Comparison of ENCODE assay signal across 9 cellular contexts in the genomic region with DNA sequence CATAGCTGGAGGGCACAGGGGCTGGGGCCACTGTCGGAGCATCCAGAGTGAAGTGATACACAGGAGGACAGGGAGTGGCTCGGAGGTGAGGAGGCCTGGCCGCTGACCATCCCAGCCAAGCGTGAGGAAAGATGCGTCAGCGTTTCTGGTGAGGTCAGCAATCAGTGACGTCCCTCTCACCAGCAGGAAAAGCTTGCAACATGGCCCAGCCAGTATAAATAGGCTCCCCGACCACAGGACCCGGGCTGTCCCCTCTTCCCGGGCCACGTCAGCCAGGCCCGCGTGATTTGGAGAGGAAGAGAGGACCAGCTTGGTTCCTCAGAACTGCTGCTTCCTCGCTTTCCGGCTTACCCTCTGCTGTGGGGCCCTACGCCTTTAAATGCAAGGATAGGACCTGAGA. TPM values are rescaled to one million over a fixed set of nuclear protein-coding genes. Genes with fewer than 3 reads are reported as not detected.
A peak's percentile ranks its signal among the peaks of the same experiment; 100 is the strongest.
DNase-seq lines count a peak whose midpoint lies in the region; ATAC-seq and TF ChIP-seq lines count a peak whose summit lies in the region.
"Had no signal": no experiment of that assay in that cellular context is flagged by ENCODE, and none has a peak within 500 bp of the region (broad histone marks: within the 10 kb centered on the region; RNA-seq: fewer than 3 reads in every experiment).

No MANE protein-coding gene starts in this region.

- TF ChIP-seq CTCF in right lobe of liver (IDR thresholded peaks at IDR 0.05) (no peak), tibial artery (IDR thresholded peaks at IDR 0.05) (no peak), GM10266 (IDR thresholded peaks at IDR 0.05; ENCODE audit: control insufficient read depth, insufficient read depth, low read depth, missing control alignments) (no peak)

- peak; percentile 85 to 91 for DNase-seq in NOMO-1 (lab: John Stamatoyannopoulos, UW; ENCODE audit: unreplicated experiment in 2 of 2)
- peak; percentile 77 to 89 (median 80) for DNase-seq in right lobe of liver
- DNase-seq in tibial artery: peak; percentile 83 to 89
- no peak for DNase-seq in GM10266 (ENCODE audit: extremely low spot score)
- DNase-seq in ACHN: no peak
- DNase-seq: activated T-cell treated with anti-CD3 and anti-CD28 coated beads, Interleukin-2, amount 50 U/mL, for 48 hours; NCI-H1694 had no signal

- H3K27me3 ChIP-seq in right lobe of liver (no peaks in the 10 kb centered on the region), tibial artery (no peaks in the 10 kb centered on the region)

- no peak for TF ChIP-seq POLR2A in right lobe of liver (IDR thresholded peaks at IDR 0.05)

- WGBS in right lobe of liver (ENCODE audit: insufficient coverage, low coverage, low lambda C conversion rate, missing lambda C conversion rate): 71% methylated on average over 1 of the region's 16 CpGs

- H3K36me3 ChIP-seq in right lobe of liver: no peaks in the 10 kb centered on the region
- H3K36me3 ChIP-seq in tibial artery: no peaks in the 10 kb centered on the region

- peak overlapping the region; percentile 34 for H3K27ac ChIP-seq in cingulate gyrus (ENCODE audit: low read depth, low read length)
- H3K27ac ChIP-seq in right lobe of liver: peak overlapping the region in 2 of 3 donors; percentile 17 to 22
- H3K27ac ChIP-seq in tibial artery: no peak overlapping the region

- in situ Hi-C loops in ACHN (cut with HindIII; ENCODE audit: low pct_ligation_motif_present, low pct_unique_long_range_greater_than_20kb, low sequenced_read_pairs): no loop called here

- H3K4me1 ChIP-seq in right lobe of liver: no peaks in the 10 kb centered on the region
- H3K4me1 ChIP-seq in tibial artery: no peaks in the 10 kb centered on the region

- intact Hi-C loops in right lobe of liver (cut with DNase I) (no loop called here), tibial artery (cut with DNase I; ENCODE audit: low total_unique reads) (no loop called here)

- H3K4me3 ChIP-seq in right lobe of liver: no peak overlapping the region
- H3K4me3 ChIP-seq in tibial artery: no peak overlapping the region

- peak; percentile 69 to 71 (median 70) for ATAC-seq in right lobe of liver
- ATAC-seq in GM18870 (IDR thresholded peaks at IDR 0.05; ENCODE audit: unreplicated experiment): no peak

- H3K9me3 ChIP-seq in right lobe of liver (no peaks in the 10 kb centered on the region), tibial artery (no peaks in the 10 kb centered on the region)

RNA-seq across cellular contexts. Expression of a gene that starts 4.2 kb away (rescaled TPM):
- total RNA-seq in right lobe of liver: under 1 TPM in 4 of 6 experiments, not detected in 2; 0.10 to 0.75 (median 0.19) TPM

RNA-seq across cellular contexts. Expression of a gene that starts 18.5 kb away (rescaled TPM):
- 1 to 10 TPM in 5 of 6 experiments, under 1 TPM in 1; 0.86 to 8.6 (median 4.0) TPM for total RNA-seq in right lobe of liver

RNA-seq across cellular contexts. Expression of a gene that starts 24.3 kb away (rescaled TPM):
- 1 to 10 TPM in 3 of 6 experiments, under 1 TPM in 1, not detected in 2; 0.15 to 2.0 (median 1.6) TPM for total RNA-seq in right lobe of liver

RNA-seq across cellular contexts. Expression of a gene that starts 55.9 kb away (rescaled TPM):
- 10 to 100 TPM in 3 of 6 experiments, 1 to 10 TPM in 3; 6.6 to 12.6 (median 10.0) TPM for total RNA-seq in right lobe of liver

Comparison
In these comparisons a context has a peak if more than half of its experiments do, and no peak if none do; other contexts are left out.
1. DNase-seq: peak in NOMO-1 (2 of 2), right lobe of liver (3 of 3) and tibial artery (2 of 2); none in GM10266 (single experiment) and ACHN (single experiment).
2. H3K27ac ChIP-seq: peak in cingulate gyrus (single experiment) and right lobe of liver (2 of 3); none in tibial artery (0 of 2).